Comparison of ENCODE assay signal across 8 cellular contexts in the genomic region with DNA sequence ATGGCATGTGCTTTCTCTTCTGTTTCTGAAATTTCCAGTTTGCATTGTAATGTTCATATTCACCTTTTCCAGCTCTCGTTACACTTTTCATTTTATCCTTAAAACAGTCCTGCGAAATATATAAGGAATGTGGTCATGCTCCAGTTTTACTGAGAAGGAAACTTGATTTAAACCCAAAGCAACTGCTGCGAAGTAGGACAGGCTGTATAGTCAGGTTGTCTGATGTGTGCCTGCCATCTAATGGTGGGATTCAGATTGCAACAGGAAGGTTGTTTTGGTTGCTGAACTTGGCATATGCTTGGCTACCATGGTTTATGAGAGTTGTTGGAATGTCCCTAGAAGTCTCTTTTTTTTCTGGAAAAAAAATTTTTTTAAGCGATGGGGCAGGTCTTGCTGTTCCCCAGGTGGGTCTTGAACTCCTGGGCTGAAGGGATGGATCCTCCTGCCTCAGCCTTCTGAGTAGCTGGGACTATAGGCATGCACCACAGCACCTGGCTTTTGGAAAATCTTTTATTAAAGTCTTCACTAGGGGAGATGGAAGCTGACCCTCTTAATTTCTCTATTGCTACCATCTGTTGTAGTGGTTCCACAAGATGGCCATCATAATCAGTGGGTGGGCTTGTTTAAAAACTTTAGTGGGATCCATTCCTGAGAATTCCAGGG.
DNase-seq lines count a peak whose midpoint lies in the region; ATAC-seq and TF ChIP-seq lines count a peak whose summit lies in the region.

No MANE protein-coding gene starts in this region.

- H3K4ac ChIP-seq in trophoblast cell (ENCODE audit: low read depth, low read length), result no peak overlapping the region

- ATAC-seq in RWPE2 (ENCODE audit: low read depth) (peak; percentile 78), GM19328 (IDR thresholded peaks at IDR 0.05; ENCODE audit: unreplicated experiment) (no peak)

- no peak overlapping the region for H4K12ac ChIP-seq in trophoblast cell (ENCODE audit: low read depth, low read length)

- H3K23ac ChIP-seq in trophoblast cell (ENCODE audit: low read length), result no peak overlapping the region

- H3K4me2 ChIP-seq in trophoblast cell (ENCODE audit: low read length), result no peak overlapping the region

- no peak overlapping the region for H2BK120ac ChIP-seq in trophoblast cell (ENCODE audit: insufficient read depth, low read length, poor library complexity)

- WGBS in trophoblast cell (ENCODE audit: extremely low coverage, insufficient coverage, insufficient read length), result no CpG with 5 or more reads among the region's 4 CpGs

- H3K79me2 ChIP-seq in trophoblast cell (ENCODE audit: control insufficient read depth, insufficient read depth, low read length, poor library complexity), result no peaks in the 10 kb centered on the region

- H4K8ac ChIP-seq in trophoblast cell (ENCODE audit: low read depth, low read length), result no peak overlapping the region

- H3K27ac ChIP-seq in RWPE2 (ENCODE audit: poor library complexity, severe bottlenecking), result no peak overlapping the region
- no peak overlapping the region for H3K27ac ChIP-seq in trophoblast cell (ENCODE audit: low read depth, low read length)

- H3K36me3 ChIP-seq in RWPE2 (ENCODE audit: low read depth) (peaks cover 8% of the 10 kb centered on the region), trophoblast cell (ENCODE audit: control insufficient read depth in 1 of 2, insufficient read depth in 2 of 2, low read length in 2 of 2) (peaks cover 17 to 23% of the 10 kb centered on the region in 2 experiments)

- no peak overlapping the region for H3K18ac ChIP-seq in trophoblast cell (ENCODE audit: low read length)

- H3K9ac ChIP-seq in trophoblast cell (ENCODE audit: low read length), result no peak overlapping the region

- TF ChIP-seq CTCF in RWPE2 (IDR thresholded peaks at IDR 0.05; ENCODE audit: poor library complexity, severe bottlenecking), result peak; percentile 88

- H3K27me3 ChIP-seq in RWPE2 (ENCODE audit: insufficient read depth, poor library complexity, severe bottlenecking) (no peaks in the 10 kb centered on the region), trophoblast cell (ENCODE audit: insufficient read depth, low read length) (no peaks in the 10 kb centered on the region)

- no peaks in the 10 kb centered on the region for H3K9me3 ChIP-seq in RWPE2 (ENCODE audit: severe bottlenecking)
- no peaks in the 10 kb centered on the region for H3K9me3 ChIP-seq in trophoblast cell (ENCODE audit: insufficient read depth, low read depth, low read length)

- H3K14ac ChIP-seq in trophoblast cell (ENCODE audit: low read length), result no peak overlapping the region

- H3K4me1 ChIP-seq in RWPE2 (ENCODE audit: insufficient read depth, poor library complexity, severe bottlenecking) (no peaks in the 10 kb centered on the region), trophoblast cell (ENCODE audit: control insufficient read depth in 1 of 2, insufficient read depth in 2 of 2, low read length in 2 of 2) (peaks cover 3 to 6% of the 10 kb centered on the region in 2 experiments)

- H3K4me3 ChIP-seq in RWPE2 (ENCODE audit: severe bottlenecking) (no peak overlapping the region), trophoblast cell (ENCODE audit: low read depth, low read length) (no peak overlapping the region)

- H2AFZ ChIP-seq in trophoblast cell (ENCODE audit: insufficient read depth, low read length, poor library complexity), result no peak overlapping the region

- H3K79me1 ChIP-seq in trophoblast cell (ENCODE audit: low read length), result no peaks in the 10 kb centered on the region

- no peak overlapping the region for H4K91ac ChIP-seq in trophoblast cell (ENCODE audit: low read depth, low read length)

- no peak overlapping the region for H2BK5ac ChIP-seq in trophoblast cell (ENCODE audit: low read depth, low read length, poor library complexity)

- peak; percentile 86 for DNase-seq in GM03348 (ENCODE audit: low spot score)
- DNase-seq in H4 (ENCODE audit: low spot score), result peak; percentile 63
- peak; percentile 82 for DNase-seq in LHCN-M2 (ENCODE audit: low read depth)
- peak; percentile 7 for DNase-seq in RWPE2 (ENCODE audit: low spot score)
- peak; percentile 78 for DNase-seq in activated effector memory CD4-positive, alpha-beta T cell treated with anti-CD3 and anti-CD28 coated beads, Interleukin-2, amount 50 U/mL, for 16 hours
- peak; percentile 68 for DNase-seq in germinal center (ENCODE audit: low spot score)
- peak; percentile 57 to 87 for DNase-seq in trophoblast cell

- H2BK12ac ChIP-seq in trophoblast cell (ENCODE audit: low read length), result no peak overlapping the region

- H2AK5ac ChIP-seq in trophoblast cell (ENCODE audit: low read length), result no peak overlapping the region

Comparison
In these comparisons a context has a peak if more than half of its experiments do, and no peak if none do; other contexts are left out.
1. DNase-seq: peak in every context shown above with its lines; median percentile 86 in GM03348; 82 in LHCN-M2; 78 in activated effector memory CD4-positive, alpha-beta T cell treated with anti-CD3 and anti-CD28 coated beads, Interleukin-2, amount 50 U/mL, for 16 hours; 72 in trophoblast cell; 68 in germinal center; 63 in H4; 7 in RWPE2.